In the genomic region with DNA sequence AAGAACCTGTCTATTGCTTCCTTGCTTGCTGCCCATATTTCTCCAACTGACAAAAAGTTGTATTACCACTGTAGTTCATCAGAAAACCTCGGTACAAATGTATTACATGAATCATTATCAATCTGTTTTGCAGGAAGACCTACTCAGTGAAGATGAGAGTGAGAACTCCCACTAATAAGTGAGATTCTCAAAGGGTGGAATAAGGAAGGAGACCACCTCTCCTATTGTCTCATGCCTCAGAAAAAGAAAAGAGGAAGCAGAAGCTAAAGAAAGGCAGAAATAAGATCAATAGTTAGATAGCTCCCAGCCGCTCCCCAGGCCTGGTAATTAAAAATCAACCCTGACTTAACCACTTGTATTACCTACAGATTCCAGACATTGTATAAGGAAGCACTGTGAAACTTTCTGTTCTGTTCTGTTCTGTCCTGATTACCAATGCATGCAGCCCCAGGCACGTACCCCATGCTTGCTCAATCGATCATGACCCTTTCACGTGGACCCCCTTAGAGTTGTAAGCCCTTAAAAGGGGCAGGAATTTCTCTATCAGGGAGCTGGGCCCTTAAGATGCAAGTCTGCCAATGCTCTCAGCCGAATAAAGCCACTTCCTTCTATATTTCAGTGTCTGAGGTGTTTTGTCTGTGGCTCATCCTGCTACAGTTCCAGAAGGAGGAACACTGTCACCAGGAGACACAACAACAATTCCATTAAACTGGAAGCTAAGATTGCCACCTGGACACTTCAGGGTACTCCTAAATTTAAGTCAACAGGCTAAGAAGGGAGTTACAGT, we compare ENCODE assay signal across 27 cellular contexts.
"Had no signal": no experiment of that assay in that cellular context is flagged by ENCODE, and none has a peak within 500 bp of the region (broad histone marks: within the 10 kb centered on the region; RNA-seq: fewer than 3 reads in every experiment).

No MANE protein-coding gene starts in this region.

- H3K27me3 Mint-ChIP-seq: activated B cell treated with CpG ODN at 0.5 μM for 24 hours; activated CD4-positive, alpha-beta memory T cell treated with anti-CD3 and anti-CD28 coated beads for 36 hours; activated CD4-positive, alpha-beta T cell treated with anti-CD3 and anti-CD28 coated beads, Interleukin-2, amount 10 ng/mL, durations not matched to agents 7 days and 5 days; activated naive CD8-positive, alpha-beta T cell; activated T-helper 17 cell treated with anti-CD3 and anti-CD28 coated beads, Interleukin-2, amount 50 U/mL, for 72 hours had no signal

- ATAC-seq: activated T-helper 17 cell treated with anti-CD3 and anti-CD28 coated beads, Interleukin-2, amount 50 U/mL, for 72 hours; SK-N-SH treated with all-trans-retinoic acid at 6 μM for 48 hours had no signal

- H3K4me3 Mint-ChIP-seq: activated B cell treated with CpG ODN at 0.5 μM for 24 hours; activated CD4-positive, alpha-beta memory T cell treated with anti-CD3 and anti-CD28 coated beads for 36 hours; activated CD4-positive, alpha-beta T cell treated with anti-CD3 and anti-CD28 coated beads, Interleukin-2, amount 10 ng/mL, durations not matched to agents 7 days and 5 days; activated naive CD4-positive, alpha-beta T cell treated with anti-CD3 and anti-CD28 coated beads for 36 hours; activated naive CD8-positive, alpha-beta T cell; activated T-helper 17 cell treated with anti-CD3 and anti-CD28 coated beads, Interleukin-2, amount 50 U/mL, for 72 hours; T-helper 1 cell treated with Interleukin-12 subunit alpha and Interleukin-12 subunit beta and Interleukin-4 antibody, amounts not matched to agents 30 μg/mL and 1 μg/mL, for 36 hours had no signal

- H3K36me3 Mint-ChIP-seq: activated CD4-positive, alpha-beta memory T cell treated with anti-CD3 and anti-CD28 coated beads for 36 hours; activated naive CD8-positive, alpha-beta T cell had no signal

- H3K4me1 ChIP-seq: SJSA1 had no signal

- H3K27ac ChIP-seq: brain microvascular endothelial cell, cardiac muscle cell, Peyer's patch, RWPE1, SJSA1 had no signal

- H3K27me3 ChIP-seq: brain microvascular endothelial cell, cardiac muscle cell, Peyer's patch, SJSA1 had no signal

- H3K4me1 Mint-ChIP-seq: activated B cell treated with CpG ODN at 0.5 μM for 24 hours; activated CD4-positive, alpha-beta T cell treated with anti-CD3 and anti-CD28 coated beads, Interleukin-2, amount 10 ng/mL, durations not matched to agents 7 days and 5 days; activated T-helper 17 cell treated with anti-CD3 and anti-CD28 coated beads, Interleukin-2, amount 50 U/mL, for 72 hours had no signal

- H3K36me3 ChIP-seq: brain microvascular endothelial cell, cardiac muscle cell, Peyer's patch, SJSA1 had no signal

- DNase-seq: activated B cell treated with CpG ODN at 0.5 μM for 24 hours; activated CD4-positive, alpha-beta memory T cell treated with anti-CD3 and anti-CD28 coated beads for 36 hours; activated CD4-positive, alpha-beta T cell treated with anti-CD3 and anti-CD28 coated beads for 1 hour; activated CD4-positive, alpha-beta T cell treated with anti-CD3 and anti-CD28 coated beads, Interleukin-2, amount 10 ng/mL, durations not matched to agents 7 days and 5 days; activated gamma-delta T cell; activated naive CD4-positive, alpha-beta T cell treated with anti-CD3 and anti-CD28 coated beads for 36 hours; activated T-cell treated with anti-CD3 and anti-CD28 coated beads for 4 hours; activated T-cell treated with anti-CD3 and anti-CD28 coated beads, Interleukin-2, amount 50 U/mL, for 48 hours; brain microvascular endothelial cell; Kasumi-1; NCI-H1092 treated with DMSO at 0.1 percent for 48 hours; NCI-H1417 treated with DMSO at 0.1 percent for 48 hours; NCI-H1694; NCI-H2029; NCI-H345; NCI-H510A; NCI-H526 treated with DMSO at 0.1 percent for 48 hours; NCI-H82; Peyer's patch; Right ventricle myocardium superior had no signal

- H3K27ac Mint-ChIP-seq: activated B cell treated with CpG ODN at 0.5 μM for 24 hours; activated CD4-positive, alpha-beta memory T cell treated with anti-CD3 and anti-CD28 coated beads for 36 hours; activated CD4-positive, alpha-beta T cell treated with anti-CD3 and anti-CD28 coated beads, Interleukin-2, amount 10 ng/mL, durations not matched to agents 7 days and 5 days; activated naive CD4-positive, alpha-beta T cell treated with anti-CD3 and anti-CD28 coated beads for 36 hours; activated naive CD8-positive, alpha-beta T cell; activated T-helper 17 cell treated with anti-CD3 and anti-CD28 coated beads, Interleukin-2, amount 50 U/mL, for 72 hours; T-helper 1 cell treated with Interleukin-12 subunit alpha and Interleukin-12 subunit beta and Interleukin-4 antibody, amounts not matched to agents 30 μg/mL and 1 μg/mL, for 36 hours had no signal

- H3K4me3 ChIP-seq: cardiac muscle cell, Peyer's patch, SJSA1 had no signal
